In genomic region chr11:78823588-78823987, GRCh38 we compare ENCODE assay signal across 18 cellular contexts.
"Had no signal": no experiment of that assay in that cellular context is flagged by ENCODE, and none has a peak within 500 bp of the region (broad histone marks: within the 10 kb centered on the region; RNA-seq: fewer than 3 reads in every experiment).

No MANE protein-coding gene starts in this region.

- DNase-seq: activated CD4-positive, alpha-beta T cell treated with anti-CD3 and anti-CD28 coated beads for 1 hour; activated CD4-positive, alpha-beta T cell treated with anti-CD3 and anti-CD28 coated beads, Interleukin-2, amount 10 ng/mL, durations not matched to agents 7 days and 5 days; activated CD8-positive, alpha-beta T cell treated with anti-CD3 and anti-CD28 coated beads for 36 hours; activated effector memory CD4-positive, alpha-beta T cell treated with Interleukin-2 at 50 U/mL for 16 hours; activated naive CD4-positive, alpha-beta T cell treated with Interleukin-2 at 50 U/mL for 16 hours; activated T-cell treated with anti-CD3 and anti-CD28 coated beads, Interleukin-2, amount 50 U/mL, for 72 hours; aorta; brain microvascular endothelial cell; mammary epithelial cell; small intestine; stimulated activated CD4-positive, alpha-beta T cell treated with anti-CD3 and anti-CD28 coated beads, Interleukin-4, amount 100 ng/mL, for 24 hours; T-helper 2 cell had no signal

- H3K9me3 ChIP-seq: esophagus muscularis mucosa, left ventricle myocardium inferior, neutrophil, prostate gland, sigmoid colon, thoracic aorta had no signal

- H3K27me3 ChIP-seq: brain microvascular endothelial cell, esophagus muscularis mucosa, sigmoid colon had no signal

- ATAC-seq: activated CD8-positive, alpha-beta T cell treated with anti-CD3 and anti-CD28 coated beads for 36 hours; activated T-cell treated with anti-CD3 and anti-CD28 coated beads, Interleukin-2, amount 50 U/mL, for 72 hours had no signal

- H3K36me3 ChIP-seq: brain microvascular endothelial cell, esophagus muscularis mucosa, left ventricle myocardium inferior, neutrophil, prostate gland, sigmoid colon, thoracic aorta had no signal

- H3K27ac ChIP-seq: brain microvascular endothelial cell, esophagus muscularis mucosa, left ventricle myocardium inferior, neutrophil, prostate gland, sigmoid colon, thoracic aorta had no signal

- H3K4me1 ChIP-seq: left ventricle myocardium inferior, prostate gland had no signal

- H3K4me3 ChIP-seq: esophagus muscularis mucosa, left ventricle myocardium inferior, prostate gland, sigmoid colon, thoracic aorta had no signal
